ENCODE assay signal across 8 cellular contexts in the genomic region with DNA sequence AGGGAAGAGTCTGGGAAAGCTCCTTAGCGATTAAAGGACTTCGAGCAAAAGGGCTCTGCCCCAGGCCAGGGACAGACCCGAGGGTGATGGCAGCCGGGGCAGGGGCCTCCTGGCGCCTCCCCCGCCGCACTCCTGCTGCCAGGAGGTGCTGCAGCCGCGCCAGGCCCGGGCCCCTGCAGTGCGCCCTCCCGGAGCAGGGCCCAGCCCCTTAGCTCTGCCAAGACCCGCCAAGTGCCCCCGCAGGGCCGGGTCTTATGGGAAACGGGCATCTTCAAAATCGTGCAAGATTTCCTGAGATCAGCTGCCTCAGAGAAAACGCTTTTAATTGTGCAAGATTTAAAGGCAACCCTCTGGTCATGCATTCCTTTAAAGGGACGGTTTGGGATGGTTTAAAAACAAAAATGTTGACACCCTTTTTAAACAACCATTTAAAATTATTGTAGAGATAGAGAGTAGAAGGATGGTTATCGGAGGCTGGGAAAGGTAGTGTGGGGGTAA. TPM values are rescaled to one million over a fixed set of nuclear protein-coding genes. Genes with fewer than 3 reads are reported as not detected.
A peak's percentile ranks its signal among the peaks of the same experiment; 100 is the strongest.
DNase-seq lines count a peak whose midpoint lies in the region; ATAC-seq lines count a peak whose summit lies in the region.

No MANE protein-coding gene starts in this region.

- H3K36me3 ChIP-seq in CD4-positive, alpha-beta memory T cell (ENCODE audit: insufficient read depth, low read length), result no peaks in the 10 kb centered on the region
- H3K36me3 ChIP-seq in iPS DF 6.9 (ENCODE audit: control insufficient read depth, insufficient read depth, low read length), result no peaks in the 10 kb centered on the region

- no peaks in the 10 kb centered on the region for H3K9me3 Mint-ChIP-seq in CD4-positive, alpha-beta memory T cell
- no peaks in the 10 kb centered on the region for H3K9me3 Mint-ChIP-seq in activated naive CD8-positive, alpha-beta T cell (ENCODE audit: low read depth)

- POLR2A ChIA-PET in CD4-positive, alpha-beta memory T cell (lab: Charles Lee; ENCODE audit: partially characterized antibody), result interaction anchor here (0.7 to 3.8 kb wide), 13 partner anchors 9 to 1841 kb away, joined by 3 to 53 read pairs (median 6); a partner anchor contains a TSS

- DNase-seq in CD4-positive, alpha-beta memory T cell, result no peak
- DNase-seq in iPS DF 6.9 (ENCODE audit: low read depth, low spot score) (no peak), OCI-M2 (lab: John Stamatoyannopoulos, UW; ENCODE audit: unreplicated experiment) (no peak), 8988T (no peak)

- peaks cover 18% of the 10 kb centered on the region for H3K4me1 ChIP-seq in CD4-positive, alpha-beta memory T cell (ENCODE audit: insufficient read depth, low read length)
- no peaks in the 10 kb centered on the region for H3K4me1 ChIP-seq in iPS DF 6.9 (ENCODE audit: control insufficient read depth, insufficient read depth, low read length)

- peak overlapping the region; percentile 88 to 93 (median 91) for H3K4me3 Mint-ChIP-seq in CD4-positive, alpha-beta memory T cell
- H3K4me3 Mint-ChIP-seq in activated naive CD8-positive, alpha-beta T cell, result peak overlapping the region; percentile 84

- H3K27ac ChIP-seq in CD4-positive, alpha-beta memory T cell (ENCODE audit: low read depth, low read length), result peak overlapping the region; percentile 80
- H3K27ac ChIP-seq in iPS DF 6.9 (ENCODE audit: low read length) (no peak overlapping the region), skin epidermis (peak overlapping the region; percentile 50 to 93 (median 87))

- H3K9me3 ChIP-seq in CD4-positive, alpha-beta memory T cell (ENCODE audit: control insufficient read depth in 1 of 2, low read length in 2 of 2), result no peaks in the 10 kb centered on the region
- H3K9me3 ChIP-seq in iPS DF 6.9 (ENCODE audit: control insufficient read depth, insufficient read depth, low read length), result no peaks in the 10 kb centered on the region

- H3K27ac Mint-ChIP-seq in CD4-positive, alpha-beta memory T cell, result peak overlapping the region; percentile 78 to 91 (median 82)
- no peak overlapping the region for H3K27ac Mint-ChIP-seq in activated naive CD8-positive, alpha-beta T cell

- peaks cover 15 to 30% (median 23%) of the 10 kb centered on the region in 4 donors for H3K4me1 Mint-ChIP-seq in CD4-positive, alpha-beta memory T cell
- H3K4me1 Mint-ChIP-seq in activated naive CD8-positive, alpha-beta T cell (ENCODE audit: low read depth), result peaks cover 26% of the 10 kb centered on the region

- no CpG with 5 or more reads among the region's 20 CpGs for WGBS in iPS DF 6.9 (ENCODE audit: insufficient coverage, insufficient read length)

- no peaks in the 10 kb centered on the region for H3K27me3 ChIP-seq in CD4-positive, alpha-beta memory T cell (ENCODE audit: insufficient read depth, low read length)
- H3K27me3 ChIP-seq in iPS DF 6.9 (ENCODE audit: control insufficient read depth, insufficient read depth, low read length), result no peaks in the 10 kb centered on the region

- CTCF ChIA-PET in CD4-positive, alpha-beta memory T cell (lab: Charles Lee; ENCODE audit: partially characterized antibody), result interaction anchor here (0.7 to 2.6 kb wide), 14 partner anchors 9 to 240 kb away, joined by 3 to 19 read pairs (median 4); no protein-coding TSS in a partner anchor

- H3K4me3 ChIP-seq in CD4-positive, alpha-beta memory T cell (ENCODE audit: low read length in 2 of 2), result peak overlapping the region; percentile 75 to 80
- H3K4me3 ChIP-seq in iPS DF 6.9 (ENCODE audit: low read length) (peak overlapping the region; percentile 73; the same call in 1 of the 2 replicates), skin epidermis (peak overlapping the region; percentile 52 to 77 (median 67))

- intact Hi-C loops in CD4-positive, alpha-beta memory T cell (cut with micrococcal nuclease), result loop anchor here (2.0 to 5.0 kb wide), 4 partner anchors 85 to 210 kb away; a partner anchor contains a TSS

- H3K36me3 Mint-ChIP-seq in CD4-positive, alpha-beta memory T cell, result peaks cover 4 to 8% of the 10 kb centered on the region in 2 donors
- peaks cover 3% of the 10 kb centered on the region for H3K36me3 Mint-ChIP-seq in activated naive CD8-positive, alpha-beta T cell

- H3K27me3 Mint-ChIP-seq in CD4-positive, alpha-beta memory T cell, result no peaks in the 10 kb centered on the region
- H3K27me3 Mint-ChIP-seq in activated naive CD8-positive, alpha-beta T cell, result peaks cover 3% of the 10 kb centered on the region

- ATAC-seq in GM19397 (IDR thresholded peaks at IDR 0.05; ENCODE audit: unreplicated experiment) (peak; percentile 43), HG03460 (IDR thresholded peaks at IDR 0.05; ENCODE audit: unreplicated experiment) (peak; percentile 41)

RNA-seq across cellular contexts. Expression of a gene that starts 52.4 kb away (rescaled TPM):
- 10 to 100 TPM; 15.8 to 17.1 TPM for total RNA-seq in CD4-positive, alpha-beta memory T cell
- 10 to 100 TPM; 10.6 to 10.7 TPM for polyA plus RNA-seq in CD4-positive, alpha-beta memory T cell
